ENCODE assay signal across 11 cellular contexts in genomic region chr3:24060055-24060454, GRCh38.
A peak's percentile ranks its signal among the peaks of the same experiment; 100 is the strongest.
DNase-seq lines count a peak whose midpoint lies in the region; ATAC-seq lines count a peak whose summit lies in the region.
"Had no signal": no experiment of that assay in that cellular context is flagged by ENCODE, and none has a peak within 500 bp of the region (broad histone marks: within the 10 kb centered on the region; RNA-seq: fewer than 3 reads in every experiment).

No MANE protein-coding gene starts in this region.

- ATAC-seq in GM19324 (IDR thresholded peaks at IDR 0.05; ENCODE audit: low FRiP score, unreplicated experiment) (no peak), HG03196 (IDR thresholded peaks at IDR 0.05; ENCODE audit: unreplicated experiment) (no peak)

- peak; percentile 55 for DNase-seq in HCEC 1CT
- peak; percentile 46 for DNase-seq in dedifferentiated amniotic fluid mesenchymal stem cell (ENCODE audit: extremely low spot score)
- DNase-seq in iPS-NIHi7 (ENCODE audit: extremely low spot score) = peak; percentile 45
- peak; percentile 70 for DNase-seq in stromal cell of bone marrow (ENCODE audit: low read depth)
- no peak for DNase-seq in GM19240 (ENCODE audit: insufficient read length, low spot score)
- no peak for DNase-seq in COR-L47 (lab: John Stamatoyannopoulos, UW)
- DNase-seq: activated CD4-positive, CD25-positive, alpha-beta regulatory T cell treated with anti-CD3 and anti-CD28 coated beads, Interleukin-2, amount 50 U/mL, for 72 hours; activated effector memory CD4-positive, alpha-beta T cell treated with Interleukin-2 at 50 U/mL for 16 hours; NCI-H446 treated with DMSO at 0.1 percent for 48 hours had no signal

Comparison
In these comparisons a context has a peak if more than half of its experiments do, and no peak if none do; other contexts are left out.
1. DNase-seq: peak in HCEC 1CT (single experiment), dedifferentiated amniotic fluid mesenchymal stem cell (single experiment), iPS-NIHi7 (single experiment) and stromal cell of bone marrow (single experiment); none in GM19240 (single experiment) and COR-L47 (single experiment).